ENCODE assay signal across 26 cellular contexts in genomic region chr3:97863775-97864174, GRCh38.
"Had no signal": no experiment of that assay in that cellular context is flagged by ENCODE, and none has a peak within 500 bp of the region (broad histone marks: within the 10 kb centered on the region; RNA-seq: fewer than 3 reads in every experiment).

No MANE protein-coding gene starts in this region.

- H3K9me3 ChIP-seq: lower lobe of right lung, neutrophil, uterus had no signal

- H3K27me3 ChIP-seq: heart right ventricle, hepatocyte, neural progenitor cell, neutrophil, tibial nerve, uterus had no signal

- H3K79me2 ChIP-seq: hepatocyte, parathyroid adenoma had no signal

- H3K27ac ChIP-seq: hepatocyte, lower lobe of right lung, neural progenitor cell, neutrophil, parathyroid adenoma, skin epidermis, tibial nerve, uterus had no signal

- H3K4me3 ChIP-seq: heart right ventricle, hepatocyte, lower lobe of right lung, neural progenitor cell, skin epidermis, tibial nerve, uterus had no signal

- ATAC-seq: left lobe of liver; lower lobe of right lung; natural killer cell; sciatic nerve; stimulated activated naive CD8-positive, alpha-beta T cell treated with anti-CD3 and anti-CD28 coated beads, Interleukin-15, amount 100 ng/mL, for 72 hours had no signal

- H3K4me1 ChIP-seq: neural progenitor cell, parathyroid adenoma, tibial nerve, uterus had no signal

- H3K9ac ChIP-seq: neural progenitor cell, parathyroid adenoma had no signal

- H3K4me2 ChIP-seq: hepatocyte, neural progenitor cell had no signal

- H3K36me3 ChIP-seq: lower lobe of right lung, neural progenitor cell, neutrophil, uterus had no signal

- H2AFZ ChIP-seq: hepatocyte, neural progenitor cell, parathyroid adenoma had no signal

- DNase-seq: islet precursor cell; left cardiac atrium; lower lobe of right lung; mesenchymal stem cell; naive B cell; natural killer cell; nephron progenitor cell; occipital lobe; right cardiac atrium; stimulated activated CD4-positive, alpha-beta T cell treated with anti-CD3 and anti-CD28 coated beads, Interleukin-12 subunit alpha, Interleukin-12 subunit beta, amount 100 ng/mL, for 4 hours; stimulated activated CD4-positive, alpha-beta T cell treated with anti-CD3 and anti-CD28 coated beads, Interleukin-15, amount 100 ng/mL, for 24 hours; stimulated activated CD4-positive, alpha-beta T cell treated with anti-CD3 and anti-CD28 coated beads, Interleukin-2, amount 100 ng/mL, for 24 hours; stimulated activated CD4-positive, alpha-beta T cell treated with anti-CD3 and anti-CD28 coated beads, Interleukin-4, amount 100 ng/mL, for 1 hour; stimulated activated naive CD4-positive, alpha-beta T cell treated with Interleukin-2 at 50 U/mL for 16 hours; stimulated activated naive CD8-positive, alpha-beta T cell treated with anti-CD3 and anti-CD28 coated beads, Interleukin-15, amount 100 ng/mL, for 72 hours; substantia nigra; uterus had no signal
